40 cellular contexts compared by ENCODE assay signal in the genomic region with DNA sequence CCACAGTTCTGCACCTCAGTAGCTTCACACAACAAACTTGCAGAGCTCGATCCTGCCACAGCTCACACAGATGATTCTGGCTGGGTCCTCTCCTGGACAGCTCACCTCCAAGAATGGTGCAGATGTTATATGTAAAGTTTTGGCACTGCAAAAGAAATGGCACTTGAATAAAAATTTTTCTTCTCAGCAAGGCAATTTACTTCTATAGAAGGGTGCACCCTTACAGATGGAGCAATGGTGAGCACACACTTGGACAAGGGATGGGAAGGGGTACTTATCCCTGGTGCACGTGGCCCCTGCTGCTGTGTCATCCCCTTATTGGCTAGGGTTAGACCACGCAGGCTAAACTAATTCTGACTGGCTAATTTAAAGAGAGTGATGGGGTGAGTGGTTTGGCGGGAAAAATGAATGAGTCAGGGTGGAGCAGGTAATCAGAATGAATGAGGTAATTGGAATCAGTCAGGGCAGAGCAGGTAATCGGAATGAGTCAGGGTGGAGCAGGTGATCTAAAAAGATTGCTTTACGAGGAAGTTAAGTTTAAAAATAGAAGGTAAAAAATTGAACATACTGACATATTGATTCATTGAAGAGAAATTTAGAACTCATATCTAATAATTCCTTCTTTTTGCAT. TPM values are rescaled to one million over a fixed set of nuclear protein-coding genes. Genes with fewer than 3 reads are reported as not detected.
"Had no signal": no experiment of that assay in that cellular context is flagged by ENCODE, and none has a peak within 500 bp of the region (broad histone marks: within the 10 kb centered on the region; RNA-seq: fewer than 3 reads in every experiment).

No MANE protein-coding gene starts in this region.

- FAIRE-seq: astrocyte, TTC549 had no signal

- H3K36me3 ChIP-seq: adrenal gland, brain microvascular endothelial cell, breast epithelium, cardiac muscle cell had no signal

- H3K4me3 ChIP-seq: adrenal gland, body of pancreas, breast epithelium, cardiac muscle cell had no signal

- H3K9me3 Mint-ChIP-seq: activated T-helper 1 cell treated with anti-CD3 and anti-CD28 coated beads, Interleukin-12 subunit alpha, Interleukin-12 subunit beta, Interleukin-2, Interleukin-4 antibody, amounts not matched to agents 30 ng/mL and 10 ng/mL and 1 ng/mL, durations not matched to agents 14 hours and 24 hours and 36 hours had no signal

- H3K4me3 Mint-ChIP-seq: activated B cell treated with CpG ODN at 0.5 μM for 24 hours; activated CD4-positive, alpha-beta memory T cell treated with anti-CD3 and anti-CD28 coated beads for 36 hours; activated CD4-positive, alpha-beta T cell treated with anti-CD3 and anti-CD28 coated beads, Interleukin-2, amount 10 ng/mL, durations not matched to agents 24 days and 14 days; activated CD8-positive, alpha-beta T cell treated with anti-CD3 and anti-CD28 coated beads for 36 hours; activated naive CD4-positive, alpha-beta T cell treated with anti-CD3 and anti-CD28 coated beads for 36 hours; activated naive CD8-positive, alpha-beta T cell treated with anti-CD3 and anti-CD28 coated beads for 36 hours; activated T-cell treated with anti-CD3 and anti-CD28 coated beads, Interleukin-2, amount 50 U/mL, for 4 hours; activated T-cell treated with anti-CD3 and anti-CD28 coated beads, Interleukin-2, amount 50 U/mL, for 72 hours; activated T-helper 1 cell treated with anti-CD3 and anti-CD28 coated beads, Interleukin-12 subunit alpha, Interleukin-12 subunit beta, Interleukin-2, Interleukin-4 antibody, amounts not matched to agents 30 ng/mL and 10 ng/mL and 1 ng/mL, durations not matched to agents 14 hours and 24 hours and 36 hours; activated T-helper 17 cell treated with anti-CD3 and anti-CD28 coated beads, Interleukin-2, amount 50 U/mL, for 72 hours; central memory CD8-positive, alpha-beta T cell; T-helper 1 cell treated with Interleukin-12 subunit alpha and Interleukin-12 subunit beta and Interleukin-4 antibody, amounts not matched to agents 30 μg/mL and 1 μg/mL, for 36 hours; T-helper 2 cell treated with Interferon-gamma antibody and Interleukin-4, amounts not matched to agents 5 μg/mL and 100 μg/mL, for 36 hours had no signal

- H3K27ac ChIP-seq: adrenal gland, body of pancreas, brain microvascular endothelial cell, breast epithelium, cardiac muscle cell, VCaP had no signal

- H3K36me3 Mint-ChIP-seq: activated naive CD8-positive, alpha-beta T cell treated with anti-CD3 and anti-CD28 coated beads for 36 hours had no signal

- H3K27me3 ChIP-seq: body of pancreas, brain microvascular endothelial cell, breast epithelium, cardiac muscle cell had no signal

- DNase-seq: activated B cell treated with CpG ODN at 0.5 μM for 24 hours; activated CD4-positive, alpha-beta memory T cell treated with anti-CD3 and anti-CD28 coated beads for 36 hours; activated CD4-positive, alpha-beta T cell treated with anti-CD3 and anti-CD28 coated beads for 4 hours; activated CD4-positive, alpha-beta T cell treated with anti-CD3 and anti-CD28 coated beads, Interleukin-2, amount 10 ng/mL, durations not matched to agents 24 days and 14 days; activated CD4-positive, alpha-beta T cell treated with anti-CD3 and anti-CD28 coated beads, Interleukin-2, amount 50 U/mL, for 1 hour; activated CD4-positive, alpha-beta T cell treated with anti-CD3 and anti-CD28 coated beads, Interleukin-2, amount 50 U/mL, for 4 hours; activated CD4-positive, CD25-positive, alpha-beta regulatory T cell treated with anti-CD3 and anti-CD28 coated beads, Interleukin-2, amount 50 U/mL, for 72 hours; activated CD8-positive, alpha-beta memory T cell treated with anti-CD3 and anti-CD28 coated beads, Interleukin-2, amount 50 U/mL, for 4 hours; activated CD8-positive, alpha-beta T cell treated with anti-CD3 and anti-CD28 coated beads for 36 hours; activated effector memory CD4-positive, alpha-beta T cell treated with anti-CD3 and anti-CD28 coated beads, Interleukin-2, amount 50 U/mL, for 16 hours; activated gamma-delta T cell treated with Interleukin-2 at 50 U/mL for 16 hours; activated naive CD4-positive, alpha-beta T cell; activated naive CD4-positive, alpha-beta T cell treated with anti-CD3 and anti-CD28 coated beads for 36 hours; activated naive CD4-positive, alpha-beta T cell treated with anti-CD3 and anti-CD28 coated beads, Interleukin-2, amount 50 U/mL, for 16 hours; activated naive CD8-positive, alpha-beta T cell treated with anti-CD3 and anti-CD28 coated beads for 36 hours; activated T-cell treated with anti-CD3 and anti-CD28 coated beads for 4 hours; activated T-cell treated with anti-CD3 and anti-CD28 coated beads, Interleukin-2, amount 50 U/mL, for 1 hour; activated T-cell treated with anti-CD3 and anti-CD28 coated beads, Interleukin-2, amount 50 U/mL, for 4 hours; activated T-cell treated with anti-CD3 and anti-CD28 coated beads, Interleukin-2, amount 50 U/mL, for 72 hours; adrenal gland; amniotic stem cell; aorta; body of pancreas; brain microvascular endothelial cell; cerebellar nuclear complex; T-helper 1 cell; T-helper 2 cell; T-helper 9 cell had no signal

- ATAC-seq: activated CD8-positive, alpha-beta T cell treated with anti-CD3 and anti-CD28 coated beads for 36 hours; activated naive CD4-positive, alpha-beta T cell treated with anti-CD3 and anti-CD28 coated beads, Interleukin-2, amount 50 U/mL, for 72 hours; activated T-cell treated with anti-CD3 and anti-CD28 coated beads, Interleukin-2, amount 50 U/mL, for 4 hours; activated T-cell treated with anti-CD3 and anti-CD28 coated beads, Interleukin-2, amount 50 U/mL, for 72 hours; activated T-helper 17 cell treated with anti-CD3 and anti-CD28 coated beads, Interleukin-2, amount 50 U/mL, for 72 hours; body of pancreas had no signal

- H3K4me1 Mint-ChIP-seq: activated B cell treated with CpG ODN at 0.5 μM for 24 hours; activated CD4-positive, alpha-beta T cell treated with anti-CD3 and anti-CD28 coated beads, Interleukin-2, amount 10 ng/mL, durations not matched to agents 24 days and 14 days; activated naive CD8-positive, alpha-beta T cell treated with anti-CD3 and anti-CD28 coated beads for 36 hours; activated T-helper 17 cell treated with anti-CD3 and anti-CD28 coated beads, Interleukin-2, amount 50 U/mL, for 72 hours; central memory CD8-positive, alpha-beta T cell had no signal

- H3K4me1 ChIP-seq: adrenal gland, body of pancreas, breast epithelium had no signal

- H3K27ac Mint-ChIP-seq: activated B cell treated with CpG ODN at 0.5 μM for 24 hours; activated CD4-positive, alpha-beta memory T cell treated with anti-CD3 and anti-CD28 coated beads for 36 hours; activated CD4-positive, alpha-beta T cell treated with anti-CD3 and anti-CD28 coated beads, Interleukin-2, amount 10 ng/mL, durations not matched to agents 24 days and 14 days; activated CD8-positive, alpha-beta T cell treated with anti-CD3 and anti-CD28 coated beads for 36 hours; activated naive CD4-positive, alpha-beta T cell treated with anti-CD3 and anti-CD28 coated beads for 36 hours; activated naive CD4-positive, alpha-beta T cell treated with anti-CD3 and anti-CD28 coated beads, Interleukin-2, amount 50 U/mL, for 72 hours; activated naive CD8-positive, alpha-beta T cell treated with anti-CD3 and anti-CD28 coated beads for 36 hours; activated T-cell treated with anti-CD3 and anti-CD28 coated beads, Interleukin-2, amount 50 U/mL, for 72 hours; activated T-helper 1 cell treated with anti-CD3 and anti-CD28 coated beads, Interleukin-12 subunit alpha, Interleukin-12 subunit beta, Interleukin-2, Interleukin-4 antibody, amounts not matched to agents 30 ng/mL and 10 ng/mL and 1 ng/mL, durations not matched to agents 14 hours and 24 hours and 36 hours; activated T-helper 17 cell treated with anti-CD3 and anti-CD28 coated beads, Interleukin-2, amount 50 U/mL, for 72 hours; T-helper 1 cell treated with Interleukin-12 subunit alpha and Interleukin-12 subunit beta and Interleukin-4 antibody, amounts not matched to agents 30 μg/mL and 1 μg/mL, for 36 hours; T-helper 2 cell treated with Interferon-gamma antibody and Interleukin-4, amounts not matched to agents 5 μg/mL and 100 μg/mL, for 36 hours had no signal

RNA-seq across cellular contexts. Expression of a gene that starts 12.0 kb away (rescaled TPM):
- total RNA-seq: activated B cell treated with CpG ODN at 0.5 μM for 24 hours; activated CD4-positive, alpha-beta memory T cell treated with anti-CD3 and anti-CD28 coated beads for 36 hours; activated CD4-positive, alpha-beta T cell treated with anti-CD3 and anti-CD28 coated beads, Interleukin-2, amount 10 ng/mL, durations not matched to agents 24 days and 14 days; activated CD8-positive, alpha-beta memory T cell treated with anti-CD3 and anti-CD28 coated beads for 36 hours; activated CD8-positive, alpha-beta T cell treated with anti-CD3 and anti-CD28 coated beads for 36 hours; activated naive CD4-positive, alpha-beta T cell treated with anti-CD3 and anti-CD28 coated beads for 36 hours; activated naive CD4-positive, alpha-beta T cell treated with anti-CD3 and anti-CD28 coated beads, Interleukin-2, amount 50 U/mL, for 72 hours; activated naive CD8-positive, alpha-beta T cell treated with anti-CD3 and anti-CD28 coated beads for 36 hours; activated T-cell treated with anti-CD3 and anti-CD28 coated beads, Interleukin-2, amount 50 U/mL, for 4 hours; activated T-cell treated with anti-CD3 and anti-CD28 coated beads, Interleukin-2, amount 50 U/mL, for 72 hours; activated T-helper 1 cell treated with anti-CD3 and anti-CD28 coated beads, Interleukin-12 subunit alpha, Interleukin-12 subunit beta, Interleukin-2, Interleukin-4 antibody, amounts not matched to agents 30 ng/mL and 10 ng/mL and 1 ng/mL, durations not matched to agents 14 hours and 24 hours and 36 hours; activated T-helper 17 cell treated with anti-CD3 and anti-CD28 coated beads, Interleukin-2, amount 50 U/mL, for 72 hours; adrenal gland; aorta; body of pancreas; cardiac muscle cell had no signal
- polyA plus RNA-seq: adrenal gland, aorta, cardiac muscle cell had no signal

RNA-seq across cellular contexts. Expression of a gene that starts 42.1 kb away (rescaled TPM):
- total RNA-seq: activated B cell treated with CpG ODN at 0.5 μM for 24 hours; activated CD4-positive, alpha-beta memory T cell treated with anti-CD3 and anti-CD28 coated beads for 36 hours; activated CD4-positive, alpha-beta T cell treated with anti-CD3 and anti-CD28 coated beads, Interleukin-2, amount 10 ng/mL, durations not matched to agents 24 days and 14 days; activated CD8-positive, alpha-beta memory T cell treated with anti-CD3 and anti-CD28 coated beads for 36 hours; activated CD8-positive, alpha-beta T cell treated with anti-CD3 and anti-CD28 coated beads for 36 hours; activated naive CD4-positive, alpha-beta T cell treated with anti-CD3 and anti-CD28 coated beads for 36 hours; activated naive CD4-positive, alpha-beta T cell treated with anti-CD3 and anti-CD28 coated beads, Interleukin-2, amount 50 U/mL, for 72 hours; activated naive CD8-positive, alpha-beta T cell treated with anti-CD3 and anti-CD28 coated beads for 36 hours; activated T-cell treated with anti-CD3 and anti-CD28 coated beads, Interleukin-2, amount 50 U/mL, for 4 hours; activated T-cell treated with anti-CD3 and anti-CD28 coated beads, Interleukin-2, amount 50 U/mL, for 72 hours; activated T-helper 1 cell treated with anti-CD3 and anti-CD28 coated beads, Interleukin-12 subunit alpha, Interleukin-12 subunit beta, Interleukin-2, Interleukin-4 antibody, amounts not matched to agents 30 ng/mL and 10 ng/mL and 1 ng/mL, durations not matched to agents 14 hours and 24 hours and 36 hours; activated T-helper 17 cell treated with anti-CD3 and anti-CD28 coated beads, Interleukin-2, amount 50 U/mL, for 72 hours; adrenal gland; aorta; astrocyte; body of pancreas; breast epithelium; cardiac muscle cell had no signal
- polyA plus RNA-seq: adrenal gland, aorta, cardiac muscle cell had no signal
